Comparison of ENCODE assay signal across 10 cellular contexts in the genomic region with DNA sequence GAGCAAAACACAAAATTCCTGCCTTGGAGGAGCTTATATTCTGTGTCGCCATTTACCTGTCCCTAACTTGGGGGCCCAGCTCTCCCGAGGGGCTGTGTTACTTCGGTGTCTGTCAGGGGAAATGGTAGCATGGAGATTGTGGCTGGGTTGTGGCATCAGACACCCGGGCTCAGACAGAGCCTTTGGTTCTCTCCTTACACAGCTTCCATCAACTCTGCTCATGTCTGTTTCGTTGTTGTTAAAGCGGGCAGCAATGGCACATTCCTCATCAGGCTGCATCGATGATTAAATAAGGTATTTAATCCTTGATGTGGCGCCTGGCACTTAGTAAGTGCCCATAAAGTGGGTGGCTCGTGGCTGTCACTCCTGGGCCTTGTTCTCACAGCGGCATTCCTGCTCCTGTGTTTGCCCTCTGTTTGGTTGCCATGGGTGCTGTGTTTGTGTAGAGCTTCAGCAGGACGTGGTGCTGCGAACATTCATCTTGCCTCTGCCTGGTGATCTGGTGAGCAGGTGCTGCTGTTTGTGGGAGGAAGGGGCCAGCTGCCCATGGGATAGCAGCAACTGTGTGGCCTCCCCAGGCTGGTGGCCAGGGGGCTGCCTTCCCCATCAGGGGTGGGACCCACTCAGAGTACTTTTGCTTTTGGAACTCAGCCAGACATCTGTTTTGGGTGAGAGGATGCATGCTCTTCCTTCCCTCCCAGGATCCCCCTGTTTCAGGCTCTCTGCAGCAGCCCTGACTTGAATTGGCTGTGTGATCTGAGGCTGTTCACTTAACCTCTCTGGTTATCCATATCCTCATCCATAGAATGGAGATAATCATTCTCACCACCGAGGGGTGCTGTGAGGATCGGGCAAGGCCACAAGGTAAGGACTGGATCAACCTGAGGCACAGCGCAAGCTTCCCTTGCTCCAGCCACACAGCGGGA.
DNase-seq lines count a peak whose midpoint lies in the region; ATAC-seq, FAIRE-seq and TF ChIP-seq lines count a peak whose summit lies in the region.
"Had no signal": no experiment of that assay in that cellular context is flagged by ENCODE, and none has a peak within 500 bp of the region (broad histone marks: within the 10 kb centered on the region; RNA-seq: fewer than 3 reads in every experiment).

No MANE protein-coding gene starts in this region.

- H3K27ac ChIP-seq in AG04450 (ENCODE audit: low read depth, low read length) (peak overlapping the region; percentile 11), lung (ENCODE audit: low read depth in 1 of 2, low read length in 1 of 2) (peak overlapping the region; percentile 31 to 38)
- H3K27ac ChIP-seq: SJSA1 had no signal

- POLR2A ChIA-PET in AG04450 (lab: Yijun Ruan, JAX) = no interaction called here

- peak overlapping the region; percentile 46 for H3K27ac Mint-ChIP-seq in chondrocyte (ENCODE audit: unreplicated experiment)

- H3K4me3 Mint-ChIP-seq in chondrocyte (ENCODE audit: unreplicated experiment) = no peak overlapping the region

- H3K36me3 ChIP-seq in lung (ENCODE audit: control insufficient read depth in 2 of 2, insufficient read depth in 2 of 2, low read length in 2 of 2) = no peaks in the 10 kb centered on the region
- H3K36me3 ChIP-seq: SJSA1 had no signal

- peaks cover 5% of the 10 kb centered on the region for H3K36me3 Mint-ChIP-seq in chondrocyte (ENCODE audit: low read depth)

- peaks cover 10% of the 10 kb centered on the region for H3K9me3 Mint-ChIP-seq in chondrocyte (ENCODE audit: low read depth)

- FAIRE-seq in H54 (lab: Jason Lieb, UNC) = no peak

- H3K27me3 Mint-ChIP-seq in chondrocyte (ENCODE audit: low read depth) = no peaks in the 10 kb centered on the region

- peaks cover 22% of the 10 kb centered on the region for H3K4me1 Mint-ChIP-seq in chondrocyte (ENCODE audit: low read depth)

- H3K4me3 ChIP-seq in AG04450 (ENCODE audit: low read depth, low read length) (no peak overlapping the region), lung (no peak overlapping the region)
- H3K4me3 ChIP-seq: SJSA1, skin epidermis had no signal

- no peak for TF ChIP-seq CTCF in AG04450 (IDR thresholded peaks at IDR 0.05; ENCODE audit: low read depth, low read length)
- TF ChIP-seq CTCF in chondrocyte (IDR thresholded peaks at IDR 0.05) = no peak
- no peak for TF ChIP-seq CTCF in lung (IDR thresholded peaks at IDR 0.05; ENCODE audit: control extremely low read depth, extremely low read depth)

- H3K4me1 ChIP-seq in lung (ENCODE audit: control insufficient read depth in 2 of 2, insufficient read depth in 2 of 2, low read length in 2 of 2) = peaks cover 0 to 20% of the 10 kb centered on the region in 2 donors
- H3K4me1 ChIP-seq: SJSA1 had no signal

- peaks cover 3% of the 10 kb centered on the region for H3K27me3 ChIP-seq in AG04450 (ENCODE audit: control insufficient read depth, insufficient read depth, low read length)
- H3K27me3 ChIP-seq in lung (ENCODE audit: control insufficient read depth, insufficient read depth) = no peaks in the 10 kb centered on the region
- H3K27me3 ChIP-seq: SJSA1 had no signal

- TF ChIP-seq POLR2A in H54 (IDR thresholded peaks at IDR 0.05; ENCODE audit: low read depth, low read length) = no peak

- no peak for DNase-seq in AG04450 (ENCODE audit: low read depth, low spot score)
- peak; percentile 73 for DNase-seq in NCI-H1436 treated with DMSO at 0.1 percent for 48 hours (lab: John Stamatoyannopoulos, UW)
- DNase-seq in chondrocyte (ENCODE audit: low spot score) = no peak
- DNase-seq in lung (ENCODE audit: low spot score) = peak; percentile 54
- DNase-seq in NCI-H524 treated with DMSO at 0.1 percent for 48 hours (lab: John Stamatoyannopoulos, UW) = no peak
- DNase-seq in H54 (ENCODE audit: insufficient read length, low spot score) = no peak
- no peak for DNase-seq in cerebellar nuclear complex (lab: John Stamatoyannopoulos, UW)

- CTCF ChIA-PET in AG04450 (lab: Charles Lee) = no interaction called here

- ATAC-seq in lung (ENCODE audit: insufficient read depth, low FRiP score) (peak; percentile 71), GM18517 (IDR thresholded peaks at IDR 0.05; ENCODE audit: unreplicated experiment) (no peak)

- WGBS in lung, 2 donors = 66 to 77% methylated on average over 16 of the region's 16 CpGs

- peaks cover 8% of the 10 kb centered on the region; the same call in 1 of the 2 replicates for H3K9me3 ChIP-seq in AG04450 (ENCODE audit: control insufficient read depth, insufficient read depth, low read length)
- no peaks in the 10 kb centered on the region for H3K9me3 ChIP-seq in lung (ENCODE audit: control insufficient read depth in 2 of 2, insufficient read depth in 1 of 2, low read length in 1 of 2)
- H3K9me3 ChIP-seq: SJSA1 had no signal

Comparison
In these comparisons a context has a peak if more than half of its experiments do, and no peak if none do; other contexts are left out.
1. DNase-seq: peak in NCI-H1436 treated with DMSO at 0.1 percent for 48 hours (single experiment) and lung (single experiment); none in AG04450 (single experiment), chondrocyte (single experiment), NCI-H524 treated with DMSO at 0.1 percent for 48 hours (single experiment), H54 (single experiment) and cerebellar nuclear complex (0 of 2).